1 cellular context compared by ENCODE assay signal in genomic region chr14:74962493-74962892, GRCh38.
A peak's percentile ranks its signal among the peaks of the same experiment; 100 is the strongest.
TF ChIP-seq lines count a peak whose summit lies in the region.

No MANE protein-coding gene starts in this region.

TF ChIP-seq in GM12878, 131 proteins besides CTCF, POLR2A, EP300 and RAD21:
- TF ChIP-seq IKZF1 (conservative IDR thresholded peaks at IDR 0.05) (no peak), IRF3 (IDR thresholded peaks at IDR 0.05) (no peak), RCOR1 (conservative IDR thresholded peaks at IDR 0.05; ENCODE audit: low read depth, low read length) (no peak), ZBED1 (IDR thresholded peaks at IDR 0.05; ENCODE audit: borderline replicate concordance) (no peak), EED (IDR thresholded peaks at IDR 0.05; ENCODE audit: low read depth) (no peak), SPI1 (IDR thresholded peaks at IDR 0.05; ENCODE audit: borderline replicate concordance, insufficient read depth, low read depth, low read length) (peak; percentile 63; the same call in 1 of the 2 replicates)
TF ChIP-seq in GM12878: peak in this region for 1.
